ENCODE assay signal across 8 cellular contexts in the genomic region with DNA sequence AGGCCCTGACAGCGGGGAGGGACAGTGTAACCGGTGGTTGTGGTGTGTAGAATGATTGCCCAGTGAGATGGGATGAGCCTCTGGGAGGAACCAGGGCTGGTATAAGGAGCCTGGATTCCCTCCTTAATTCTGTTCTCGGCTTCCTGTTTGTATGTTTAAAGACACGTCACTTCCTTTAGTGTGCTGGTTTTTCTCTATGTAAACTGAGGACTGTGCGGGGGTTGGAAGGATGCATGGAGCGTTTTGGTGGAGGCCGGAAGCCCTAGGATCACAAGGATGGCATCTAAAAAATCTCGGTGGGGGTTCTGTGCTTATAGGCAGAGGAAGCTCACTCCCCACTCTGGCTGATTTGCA. TPM values are rescaled to one million over a fixed set of nuclear protein-coding genes. Genes with fewer than 3 reads are reported as not detected.
DNase-seq lines count a peak whose midpoint lies in the region; TF ChIP-seq lines count a peak whose summit lies in the region.

No MANE protein-coding gene starts in this region.

- TF ChIP-seq CTCF in GM06990 (IDR thresholded peaks at IDR 0.05; ENCODE audit: insufficient read depth, low read length, poor library complexity, severe bottlenecking) (no peak), left ventricle myocardium inferior (IDR thresholded peaks at IDR 0.05; ENCODE audit: borderline replicate concordance) (no peak)

- H3K27me3 ChIP-seq in GM06990 (replicated peaks; ENCODE audit: control insufficient read depth, insufficient read depth, low read length) (no peaks in the 10 kb centered on the region), left ventricle myocardium inferior (ENCODE audit: low read depth) (peaks cover 1% of the 10 kb centered on the region)

- peaks cover 11% of the 10 kb centered on the region for H3K36me3 Mint-ChIP-seq in activated T-helper 1 cell treated with anti-CD3 and anti-CD28 coated beads, Interleukin-12 subunit alpha, Interleukin-12 subunit beta, Interleukin-2, Interleukin-4 antibody, amounts not matched to agents 30 ng/mL and 10 ng/mL and 1 ng/mL, durations not matched to agents 14 hours and 24 hours and 36 hours (ENCODE audit: low read depth)

- intact Hi-C loops in activated T-helper 1 cell treated with anti-CD3 and anti-CD28 coated beads, Interleukin-12 subunit alpha, Interleukin-12 subunit beta, Interleukin-2, Interleukin-4 antibody, amounts not matched to agents 30 ng/mL and 10 ng/mL and 1 ng/mL, durations not matched to agents 14 hours and 24 hours and 36 hours (cut with micrococcal nuclease), result loop anchor here (1.0 to 5.0 kb wide), 2 partner anchors 15 to 155 kb away; a partner anchor contains a TSS
- intact Hi-C loops in left ventricle myocardium inferior (cut with micrococcal nuclease), result no loop called here

- H3K9me3 Mint-ChIP-seq in activated T-helper 1 cell treated with anti-CD3 and anti-CD28 coated beads, Interleukin-12 subunit alpha, Interleukin-12 subunit beta, Interleukin-2, Interleukin-4 antibody, amounts not matched to agents 30 ng/mL and 10 ng/mL and 1 ng/mL, durations not matched to agents 14 hours and 24 hours and 36 hours, result no peaks in the 10 kb centered on the region

- peak overlapping the region; percentile 96 for H3K27ac ChIP-seq in left ventricle myocardium inferior (replicated peaks)
- H3K27ac ChIP-seq in skin epidermis, result peak overlapping the region in 20 of 21 experiments; percentile 77 to 98 (median 89)

- DNase-seq in GM06990 (ENCODE audit: extremely low read depth, insufficient read length) (no peak), HS-27A (ENCODE audit: low read depth) (peak; percentile 77), left ventricle myocardium inferior (no peak), KG1 (lab: John Stamatoyannopoulos, UW) (no peak), D341Med (ENCODE audit: low spot score) (no peak), DMS79 (lab: John Stamatoyannopoulos, UW) (no peak)
- DNase-seq in activated T-helper 1 cell treated with anti-CD3 and anti-CD28 coated beads, Interleukin-12 subunit alpha, Interleukin-12 subunit beta, Interleukin-2, Interleukin-4 antibody, amounts not matched to agents 30 ng/mL and 10 ng/mL and 1 ng/mL, durations not matched to agents 14 hours and 24 hours and 36 hours (ENCODE audit: low spot score), result no peak

- H3K9me3 ChIP-seq in left ventricle myocardium inferior (replicated peaks), result no peaks in the 10 kb centered on the region

- H3K27me3 Mint-ChIP-seq in activated T-helper 1 cell treated with anti-CD3 and anti-CD28 coated beads, Interleukin-12 subunit alpha, Interleukin-12 subunit beta, Interleukin-2, Interleukin-4 antibody, amounts not matched to agents 30 ng/mL and 10 ng/mL and 1 ng/mL, durations not matched to agents 14 hours and 24 hours and 36 hours (ENCODE audit: insufficient read depth), result peaks cover 2% of the 10 kb centered on the region

- peaks cover 68% of the 10 kb centered on the region for H3K4me1 ChIP-seq in left ventricle myocardium inferior

- peak overlapping the region; percentile 73 for H3K4me3 ChIP-seq in GM06990 (replicated peaks; ENCODE audit: low read depth, low read length)
- peak overlapping the region; percentile 85 for H3K4me3 ChIP-seq in left ventricle myocardium inferior
- H3K4me3 ChIP-seq in skin epidermis, result peak overlapping the region; percentile 68 to 86 (median 70)

- peak overlapping the region; percentile 95 for H3K27ac Mint-ChIP-seq in activated T-helper 1 cell treated with anti-CD3 and anti-CD28 coated beads, Interleukin-12 subunit alpha, Interleukin-12 subunit beta, Interleukin-2, Interleukin-4 antibody, amounts not matched to agents 30 ng/mL and 10 ng/mL and 1 ng/mL, durations not matched to agents 14 hours and 24 hours and 36 hours

- H3K36me3 ChIP-seq in GM06990 (ENCODE audit: control insufficient read depth, insufficient read depth, low read length), result no peaks in the 10 kb centered on the region; the same call in 1 of the 2 replicates
- H3K36me3 ChIP-seq in left ventricle myocardium inferior, result no peaks in the 10 kb centered on the region

- H3K4me3 Mint-ChIP-seq in activated T-helper 1 cell treated with anti-CD3 and anti-CD28 coated beads, Interleukin-12 subunit alpha, Interleukin-12 subunit beta, Interleukin-2, Interleukin-4 antibody, amounts not matched to agents 30 ng/mL and 10 ng/mL and 1 ng/mL, durations not matched to agents 14 hours and 24 hours and 36 hours, result peak overlapping the region; percentile 86

- H3K4me1 Mint-ChIP-seq in activated T-helper 1 cell treated with anti-CD3 and anti-CD28 coated beads, Interleukin-12 subunit alpha, Interleukin-12 subunit beta, Interleukin-2, Interleukin-4 antibody, amounts not matched to agents 30 ng/mL and 10 ng/mL and 1 ng/mL, durations not matched to agents 14 hours and 24 hours and 36 hours (ENCODE audit: low read depth), result peaks cover 41% of the 10 kb centered on the region

RNA-seq across cellular contexts. Expression of a gene that starts 1.0 kb away (rescaled TPM):
- total RNA-seq in activated T-helper 1 cell treated with anti-CD3 and anti-CD28 coated beads, Interleukin-12 subunit alpha, Interleukin-12 subunit beta, Interleukin-2, Interleukin-4 antibody, amounts not matched to agents 30 ng/mL and 10 ng/mL and 1 ng/mL, durations not matched to agents 14 hours and 24 hours and 36 hours, result 67.1 and 67.3 TPM in 2 replicates
- 63.4 TPM for total RNA-seq in left ventricle myocardium inferior

RNA-seq across cellular contexts. Expression of a gene that starts 6.0 kb away (rescaled TPM):
- total RNA-seq in activated T-helper 1 cell treated with anti-CD3 and anti-CD28 coated beads, Interleukin-12 subunit alpha, Interleukin-12 subunit beta, Interleukin-2, Interleukin-4 antibody, amounts not matched to agents 30 ng/mL and 10 ng/mL and 1 ng/mL, durations not matched to agents 14 hours and 24 hours and 36 hours, result not detected in 2 replicates
- not detected for total RNA-seq in left ventricle myocardium inferior

RNA-seq across cellular contexts. Expression of a gene that starts 15.0 kb away (rescaled TPM):
- total RNA-seq in activated T-helper 1 cell treated with anti-CD3 and anti-CD28 coated beads, Interleukin-12 subunit alpha, Interleukin-12 subunit beta, Interleukin-2, Interleukin-4 antibody, amounts not matched to agents 30 ng/mL and 10 ng/mL and 1 ng/mL, durations not matched to agents 14 hours and 24 hours and 36 hours, result 24.0 TPM in 2 replicates
- 9.0 TPM for total RNA-seq in left ventricle myocardium inferior

RNA-seq across cellular contexts. Expression of a gene that starts 38.5 kb away (rescaled TPM):
- total RNA-seq in activated T-helper 1 cell treated with anti-CD3 and anti-CD28 coated beads, Interleukin-12 subunit alpha, Interleukin-12 subunit beta, Interleukin-2, Interleukin-4 antibody, amounts not matched to agents 30 ng/mL and 10 ng/mL and 1 ng/mL, durations not matched to agents 14 hours and 24 hours and 36 hours, result 6.2 and 7.8 TPM in 2 replicates
- 0.85 TPM for total RNA-seq in left ventricle myocardium inferior
